8 cellular contexts compared by ENCODE assay signal in genomic region chr7:100611983-100612729, GRCh38. TPM values are rescaled to one million over a fixed set of nuclear protein-coding genes. Genes with fewer than 3 reads are reported as not detected.
DNase-seq lines count a peak whose midpoint lies in the region; TF ChIP-seq lines count a peak whose summit lies in the region.

A gene with protein sequence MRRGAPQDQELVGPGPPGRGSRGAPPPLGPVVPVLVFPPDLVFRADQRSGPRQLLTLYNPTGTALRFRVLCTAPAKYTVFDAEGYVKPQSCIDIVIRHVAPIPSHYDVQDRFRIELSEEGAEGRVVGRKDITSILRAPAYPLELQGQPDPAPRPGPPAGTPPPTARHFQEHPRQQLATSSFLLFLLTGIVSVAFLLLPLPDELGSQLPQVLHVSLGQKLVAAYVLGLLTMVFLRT (plus strand): TSS chr7:100612540. CDS start chr7:100612792, 252 bp downstream.

- H3K27me3 ChIP-seq in neuron (ENCODE audit: insufficient read depth, low read length) (no peaks in the 10 kb centered on the region), subcutaneous abdominal adipose tissue (ENCODE audit: control insufficient read depth in 5 of 5, insufficient read depth in 4 of 5, low read length in 5 of 5) (no peaks in the 10 kb centered on the region)

- H3K4me3 Mint-ChIP-seq in activated naive CD4-positive, alpha-beta T cell treated with anti-CD3 and anti-CD28 coated beads for 36 hours, result peak within 1 kb of the TSS; percentile 98

- H3K36me3 Mint-ChIP-seq in activated naive CD4-positive, alpha-beta T cell treated with anti-CD3 and anti-CD28 coated beads for 36 hours (ENCODE audit: low read depth), result no peaks in the 10 kb centered on the region

- H3K9me3 ChIP-seq in neuron (ENCODE audit: low read length) (no peaks in the 10 kb centered on the region), subcutaneous abdominal adipose tissue (ENCODE audit: control insufficient read depth in 5 of 5, low read length in 5 of 5) (no peaks in the 10 kb centered on the region)

- peak within 1 kb of the TSS; percentile 99 for H3K27ac Mint-ChIP-seq in activated naive CD4-positive, alpha-beta T cell treated with anti-CD3 and anti-CD28 coated beads for 36 hours

- no peaks in the 10 kb centered on the region for H3K27me3 Mint-ChIP-seq in activated naive CD4-positive, alpha-beta T cell treated with anti-CD3 and anti-CD28 coated beads for 36 hours (ENCODE audit: low read depth)

- H3K9me3 Mint-ChIP-seq in activated naive CD4-positive, alpha-beta T cell treated with anti-CD3 and anti-CD28 coated beads for 36 hours, result no peaks in the 10 kb centered on the region

- DNase-seq in GM04503 (ENCODE audit: low read depth) (peak; percentile 96), HFF-Myc (ENCODE audit: extremely low read depth, low read depth) (peak; percentile 99), NAMALWA (ENCODE audit: low spot score) (peak; percentile 100), SK-N-DZ (ENCODE audit: low spot score) (peak; percentile 100), foreskin melanocyte (peak; percentile 99)
- peak; percentile 99 for DNase-seq in activated naive CD4-positive, alpha-beta T cell treated with anti-CD3 and anti-CD28 coated beads for 36 hours

- peaks cover 13% of the 10 kb centered on the region for H3K4me1 Mint-ChIP-seq in activated naive CD4-positive, alpha-beta T cell treated with anti-CD3 and anti-CD28 coated beads for 36 hours (ENCODE audit: low read depth)

- no peak for TF ChIP-seq CTCF in HFF-Myc (IDR thresholded peaks at IDR 0.05; ENCODE audit: low read depth, low read length, missing control alignments)

- peak within 1 kb of the TSS; percentile 47 for H2AFZ ChIP-seq in neuron (ENCODE audit: low read depth, low read length)

- intact Hi-C loops in activated naive CD4-positive, alpha-beta T cell treated with anti-CD3 and anti-CD28 coated beads for 36 hours (cut with micrococcal nuclease), result loop anchor here (1.0 to 5.0 kb wide), 10 partner anchors 8 to 275 kb away; partner anchors contain the start of genes AGFG2, FBXO24, LRCH4 and MEPCE

- H3K36me3 ChIP-seq in neuron (ENCODE audit: insufficient read depth, low read length) (peaks cover 5% of the 10 kb centered on the region), subcutaneous abdominal adipose tissue (ENCODE audit: control insufficient read depth in 5 of 5, insufficient read depth in 5 of 5, low read length in 5 of 5) (peaks cover 0 to 8% (median 2%) of the 10 kb centered on the region in 5 donors)

- peak within 1 kb of the TSS; percentile 70 to 90 (median 76) for H3K9ac ChIP-seq in subcutaneous abdominal adipose tissue (ENCODE audit: low read length in 5 of 5)

- H3K27ac ChIP-seq in subcutaneous abdominal adipose tissue (ENCODE audit: low read depth, low read length), result peak within 1 kb of the TSS; percentile 84

- peak within 1 kb of the TSS; percentile 51 for H3K4me3 ChIP-seq in HFF-Myc (replicated peaks; ENCODE audit: low read depth, low read length)
- peak within 1 kb of the TSS; percentile 76 for H3K4me3 ChIP-seq in neuron (ENCODE audit: low read length)
- peak within 1 kb of the TSS; percentile 77 to 90 (median 83) for H3K4me3 ChIP-seq in subcutaneous abdominal adipose tissue (ENCODE audit: low read depth in 1 of 5, low read length in 5 of 5)

- H3K4me1 ChIP-seq in neuron (ENCODE audit: insufficient read depth, low read length), result peaks cover 9% of the 10 kb centered on the region
- peaks cover 3 to 20% (median 15%) of the 10 kb centered on the region in 5 donors for H3K4me1 ChIP-seq in subcutaneous abdominal adipose tissue (ENCODE audit: control insufficient read depth in 5 of 5, insufficient read depth in 5 of 5, low read length in 5 of 5)

- CTCF ChIA-PET in activated naive CD4-positive, alpha-beta T cell treated with anti-CD3 and anti-CD28 coated beads for 36 hours (lab: Charles Lee), result interaction anchor here (0.6 to 3.9 kb wide), 11 partner anchors 15 to 171 kb away, joined by 3 to 20 read pairs (median 4); partner anchors contain the start of gene POP7

RNA-seq across cellular contexts. Expression of the gene that starts here (rescaled TPM):
- 19.6 and 22.9 TPM in 2 replicates for polyA plus RNA-seq in SK-N-DZ (2014; cell fraction: cytosol; rRNA removed)
- polyA plus RNA-seq in SK-N-DZ (2014; cell fraction: nucleus; rRNA removed), result 24.3 and 27.8 TPM in 2 replicates
- total RNA-seq in activated naive CD4-positive, alpha-beta T cell treated with anti-CD3 and anti-CD28 coated beads for 36 hours, result 10 to 100 TPM; 12.3 to 13.0 TPM

Comparison
In these comparisons a context has a peak if more than half of its experiments do, and no peak if none do; other contexts are left out.
1. Peak in every context shown above with its lines: DNase-seq, H3K4me3 ChIP-seq and H3K27ac ChIP-seq.